Comparison of ENCODE assay signal across 1 cellular context in the genomic region with DNA sequence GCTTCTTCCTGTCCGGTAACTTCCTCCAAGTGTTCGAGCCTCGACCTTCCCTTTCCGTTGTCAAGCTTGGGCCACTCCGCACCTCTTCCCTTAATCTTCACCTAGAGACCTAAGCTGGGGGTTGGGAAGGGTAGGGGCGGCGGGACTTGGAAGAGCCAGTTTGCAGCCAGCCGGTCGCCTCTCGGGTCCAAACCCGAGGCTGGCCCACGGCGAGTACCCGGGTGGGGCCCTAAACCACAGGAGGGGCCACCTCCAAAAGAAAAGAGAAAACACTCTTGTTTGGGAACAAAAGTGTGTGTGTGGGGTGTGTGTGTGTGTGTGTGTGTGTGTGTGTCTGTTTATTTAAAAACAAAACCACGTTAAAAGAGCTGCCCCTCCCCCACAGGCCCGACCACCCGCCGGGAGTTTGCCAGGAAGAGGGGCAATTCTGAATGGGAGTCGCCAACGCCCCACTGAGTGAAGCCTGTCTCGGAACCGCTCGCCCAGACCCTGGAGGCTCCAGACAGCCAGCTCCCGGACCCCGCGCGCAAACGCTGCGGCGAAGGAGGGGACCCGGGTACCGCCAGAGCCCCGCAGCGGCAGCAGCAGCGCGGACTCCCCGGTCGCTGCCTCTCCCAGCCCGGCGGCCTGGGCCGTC.
TF ChIP-seq lines count a peak whose summit lies in the region.

No MANE protein-coding gene starts in this region.

TF ChIP-seq in HepG2, 621 proteins besides CTCF, POLR2A, EP300 and RAD21 (continued from another document and continues in another):
- TF ChIP-seq, protein P1, sequence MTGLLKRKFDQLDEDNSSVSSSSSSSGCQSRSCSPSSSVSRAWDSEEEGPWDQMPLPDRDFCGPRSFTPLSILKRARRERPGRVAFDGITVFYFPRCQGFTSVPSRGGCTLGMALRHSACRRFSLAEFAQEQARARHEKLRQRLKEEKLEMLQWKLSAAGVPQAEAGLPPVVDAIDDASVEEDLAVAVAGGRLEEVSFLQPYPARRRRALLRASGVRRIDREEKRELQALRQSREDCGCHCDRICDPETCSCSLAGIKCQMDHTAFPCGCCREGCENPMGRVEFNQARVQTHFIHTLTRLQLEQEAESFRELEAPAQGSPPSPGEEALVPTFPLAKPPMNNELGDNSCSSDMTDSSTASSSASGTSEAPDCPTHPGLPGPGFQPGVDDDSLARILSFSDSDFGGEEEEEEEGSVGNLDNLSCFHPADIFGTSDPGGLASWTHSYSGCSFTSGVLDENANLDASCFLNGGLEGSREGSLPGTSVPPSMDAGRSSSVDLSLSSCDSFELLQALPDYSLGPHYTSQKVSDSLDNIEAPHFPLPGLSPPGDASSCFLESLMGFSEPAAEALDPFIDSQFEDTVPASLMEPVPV (CRISPR knock-in tag; IDR thresholded peaks at IDR 0.05), result 0 out of 2 replicates have a peak, but pooled peaks have one; percentile 12
- no peak; the same call in 1 of the 2 replicates for TF ChIP-seq ZNF552 (CRISPR knock-in tag; IDR thresholded peaks at IDR 0.05; ENCODE audit: borderline replicate concordance)
- no peak for TF ChIP-seq ZNF24 (IDR thresholded peaks at IDR 0.05)
- no peak for TF ChIP-seq SRSF9 (IDR thresholded peaks at IDR 0.05; ENCODE audit: borderline replicate concordance, insufficient read depth, low read depth, low read length, poor library complexity, severe bottlenecking)
- no peak; the same call in 1 of the 2 replicates for TF ChIP-seq HNRNPL (IDR thresholded peaks at IDR 0.05; ENCODE audit: low read depth, low read length)
- no peak for TF ChIP-seq SMARCE1 (IDR thresholded peaks at IDR 0.05; ENCODE audit: borderline replicate concordance)
- TF ChIP-seq ZNF205 (CRISPR knock-in tag; IDR thresholded peaks at IDR 0.05), result no peak
- TF ChIP-seq TMF1 (CRISPR knock-in tag; IDR thresholded peaks at IDR 0.05; ENCODE audit: low read depth), result no peak
- TF ChIP-seq, protein P2, sequence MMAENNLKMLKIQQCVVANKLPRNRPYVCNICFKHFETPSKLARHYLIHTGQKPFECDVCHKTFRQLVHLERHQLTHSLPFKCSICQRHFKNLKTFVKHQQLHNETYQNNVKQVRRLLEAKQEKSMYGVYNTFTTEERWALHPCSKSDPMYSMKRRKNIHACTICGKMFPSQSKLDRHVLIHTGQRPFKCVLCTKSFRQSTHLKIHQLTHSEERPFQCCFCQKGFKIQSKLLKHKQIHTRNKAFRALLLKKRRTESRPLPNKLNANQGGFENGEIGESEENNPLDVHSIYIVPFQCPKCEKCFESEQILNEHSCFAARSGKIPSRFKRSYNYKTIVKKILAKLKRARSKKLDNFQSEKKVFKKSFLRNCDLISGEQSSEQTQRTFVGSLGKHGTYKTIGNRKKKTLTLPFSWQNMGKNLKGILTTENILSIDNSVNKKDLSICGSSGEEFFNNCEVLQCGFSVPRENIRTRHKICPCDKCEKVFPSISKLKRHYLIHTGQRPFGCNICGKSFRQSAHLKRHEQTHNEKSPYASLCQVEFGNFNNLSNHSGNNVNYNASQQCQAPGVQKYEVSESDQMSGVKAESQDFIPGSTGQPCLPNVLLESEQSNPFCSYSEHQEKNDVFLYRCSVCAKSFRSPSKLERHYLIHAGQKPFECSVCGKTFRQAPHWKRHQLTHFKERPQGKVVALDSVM (CRISPR knock-in tag; IDR thresholded peaks at IDR 0.05), result peak; percentile 73; the same call in 1 of the 2 replicates
- TF ChIP-seq CEBPB (IDR thresholded peaks at IDR 0.05; ENCODE audit: borderline replicate concordance, low read depth, low read length), result no peak
- TF ChIP-seq HDAC2 (CRISPR knock-in tag; IDR thresholded peaks at IDR 0.05), result 0 out of 2 replicates have a peak, but pooled peaks have one; percentile 30
- TF ChIP-seq RFXANK (CRISPR knock-in tag; IDR thresholded peaks at IDR 0.05), result no peak
- TF ChIP-seq, protein P3, sequence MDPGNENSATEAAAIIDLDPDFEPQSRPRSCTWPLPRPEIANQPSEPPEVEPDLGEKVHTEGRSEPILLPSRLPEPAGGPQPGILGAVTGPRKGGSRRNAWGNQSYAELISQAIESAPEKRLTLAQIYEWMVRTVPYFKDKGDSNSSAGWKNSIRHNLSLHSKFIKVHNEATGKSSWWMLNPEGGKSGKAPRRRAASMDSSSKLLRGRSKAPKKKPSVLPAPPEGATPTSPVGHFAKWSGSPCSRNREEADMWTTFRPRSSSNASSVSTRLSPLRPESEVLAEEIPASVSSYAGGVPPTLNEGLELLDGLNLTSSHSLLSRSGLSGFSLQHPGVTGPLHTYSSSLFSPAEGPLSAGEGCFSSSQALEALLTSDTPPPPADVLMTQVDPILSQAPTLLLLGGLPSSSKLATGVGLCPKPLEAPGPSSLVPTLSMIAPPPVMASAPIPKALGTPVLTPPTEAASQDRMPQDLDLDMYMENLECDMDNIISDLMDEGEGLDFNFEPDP (CRISPR knock-in tag; conservative IDR thresholded peaks at IDR 0.05), result no peak
- no peak for TF ChIP-seq RELA (CRISPR knock-in tag; IDR thresholded peaks at IDR 0.05)
- TF ChIP-seq, protein P4, sequence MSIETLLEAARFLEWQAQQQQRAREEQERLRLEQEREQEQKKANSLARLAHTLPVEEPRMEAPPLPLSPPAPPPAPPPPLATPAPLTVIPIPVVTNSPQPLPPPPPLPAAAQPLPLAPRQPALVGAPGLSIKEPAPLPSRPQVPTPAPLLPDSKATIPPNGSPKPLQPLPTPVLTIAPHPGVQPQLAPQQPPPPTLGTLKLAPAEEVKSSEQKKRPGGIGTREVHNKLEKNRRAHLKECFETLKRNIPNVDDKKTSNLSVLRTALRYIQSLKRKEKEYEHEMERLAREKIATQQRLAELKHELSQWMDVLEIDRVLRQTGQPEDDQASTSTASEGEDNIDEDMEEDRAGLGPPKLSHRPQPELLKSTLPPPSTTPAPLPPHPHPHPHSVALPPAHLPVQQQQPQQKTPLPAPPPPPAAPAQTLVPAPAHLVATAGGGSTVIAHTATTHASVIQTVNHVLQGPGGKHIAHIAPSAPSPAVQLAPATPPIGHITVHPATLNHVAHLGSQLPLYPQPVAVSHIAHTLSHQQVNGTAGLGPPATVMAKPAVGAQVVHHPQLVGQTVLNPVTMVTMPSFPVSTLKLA (IDR thresholded peaks at IDR 0.05), result no peak
- TF ChIP-seq ZNF607 (CRISPR knock-in tag; IDR thresholded peaks at IDR 0.05; ENCODE audit: borderline replicate concordance), result no peak
- peak; percentile 89 for TF ChIP-seq ZNF891 (CRISPR knock-in tag; IDR thresholded peaks at IDR 0.05)
- TF ChIP-seq, protein P5, sequence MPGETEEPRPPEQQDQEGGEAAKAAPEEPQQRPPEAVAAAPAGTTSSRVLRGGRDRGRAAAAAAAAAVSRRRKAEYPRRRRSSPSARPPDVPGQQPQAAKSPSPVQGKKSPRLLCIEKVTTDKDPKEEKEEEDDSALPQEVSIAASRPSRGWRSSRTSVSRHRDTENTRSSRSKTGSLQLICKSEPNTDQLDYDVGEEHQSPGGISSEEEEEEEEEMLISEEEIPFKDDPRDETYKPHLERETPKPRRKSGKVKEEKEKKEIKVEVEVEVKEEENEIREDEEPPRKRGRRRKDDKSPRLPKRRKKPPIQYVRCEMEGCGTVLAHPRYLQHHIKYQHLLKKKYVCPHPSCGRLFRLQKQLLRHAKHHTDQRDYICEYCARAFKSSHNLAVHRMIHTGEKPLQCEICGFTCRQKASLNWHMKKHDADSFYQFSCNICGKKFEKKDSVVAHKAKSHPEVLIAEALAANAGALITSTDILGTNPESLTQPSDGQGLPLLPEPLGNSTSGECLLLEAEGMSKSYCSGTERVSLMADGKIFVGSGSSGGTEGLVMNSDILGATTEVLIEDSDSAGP (CRISPR knock-in tag; IDR thresholded peaks at IDR 0.05; ENCODE audit: borderline replicate concordance), result peak; percentile 72; the same call in 1 of the 2 replicates
- TF ChIP-seq, protein P6, sequence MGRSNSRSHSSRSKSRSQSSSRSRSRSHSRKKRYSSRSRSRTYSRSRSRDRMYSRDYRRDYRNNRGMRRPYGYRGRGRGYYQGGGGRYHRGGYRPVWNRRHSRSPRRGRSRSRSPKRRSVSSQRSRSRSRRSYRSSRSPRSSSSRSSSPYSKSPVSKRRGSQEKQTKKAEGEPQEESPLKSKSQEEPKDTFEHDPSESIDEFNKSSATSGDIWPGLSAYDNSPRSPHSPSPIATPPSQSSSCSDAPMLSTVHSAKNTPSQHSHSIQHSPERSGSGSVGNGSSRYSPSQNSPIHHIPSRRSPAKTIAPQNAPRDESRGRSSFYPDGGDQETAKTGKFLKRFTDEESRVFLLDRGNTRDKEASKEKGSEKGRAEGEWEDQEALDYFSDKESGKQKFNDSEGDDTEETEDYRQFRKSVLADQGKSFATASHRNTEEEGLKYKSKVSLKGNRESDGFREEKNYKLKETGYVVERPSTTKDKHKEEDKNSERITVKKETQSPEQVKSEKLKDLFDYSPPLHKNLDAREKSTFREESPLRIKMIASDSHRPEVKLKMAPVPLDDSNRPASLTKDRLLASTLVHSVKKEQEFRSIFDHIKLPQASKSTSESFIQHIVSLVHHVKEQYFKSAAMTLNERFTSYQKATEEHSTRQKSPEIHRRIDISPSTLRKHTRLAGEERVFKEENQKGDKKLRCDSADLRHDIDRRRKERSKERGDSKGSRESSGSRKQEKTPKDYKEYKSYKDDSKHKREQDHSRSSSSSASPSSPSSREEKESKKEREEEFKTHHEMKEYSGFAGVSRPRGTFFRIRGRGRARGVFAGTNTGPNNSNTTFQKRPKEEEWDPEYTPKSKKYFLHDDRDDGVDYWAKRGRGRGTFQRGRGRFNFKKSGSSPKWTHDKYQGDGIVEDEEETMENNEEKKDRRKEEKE (IDR thresholded peaks at IDR 0.05), result no peak
- TF ChIP-seq NRL (CRISPR knock-in tag; IDR thresholded peaks at IDR 0.05; ENCODE audit: borderline replicate concordance), result peak; percentile 70; the same call in 1 of the 2 replicates
- peak; percentile 46; the same call in 1 of the 2 replicates for TF ChIP-seq ZNF234 (CRISPR knock-in tag; conservative IDR thresholded peaks at IDR 0.05)
- TF ChIP-seq, protein P7, sequence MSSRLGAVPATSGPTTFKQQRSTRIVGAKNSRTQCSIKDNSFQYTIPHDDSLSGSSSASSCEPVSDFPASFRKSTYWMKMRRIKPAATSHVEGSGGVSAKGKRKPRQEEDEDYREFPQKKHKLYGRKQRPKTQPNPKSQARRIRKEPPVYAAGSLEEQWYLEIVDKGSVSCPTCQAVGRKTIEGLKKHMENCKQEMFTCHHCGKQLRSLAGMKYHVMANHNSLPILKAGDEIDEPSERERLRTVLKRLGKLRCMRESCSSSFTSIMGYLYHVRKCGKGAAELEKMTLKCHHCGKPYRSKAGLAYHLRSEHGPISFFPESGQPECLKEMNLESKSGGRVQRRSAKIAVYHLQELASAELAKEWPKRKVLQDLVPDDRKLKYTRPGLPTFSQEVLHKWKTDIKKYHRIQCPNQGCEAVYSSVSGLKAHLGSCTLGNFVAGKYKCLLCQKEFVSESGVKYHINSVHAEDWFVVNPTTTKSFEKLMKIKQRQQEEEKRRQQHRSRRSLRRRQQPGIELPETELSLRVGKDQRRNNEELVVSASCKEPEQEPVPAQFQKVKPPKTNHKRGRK (CRISPR knock-in tag; IDR thresholded peaks at IDR 0.05), result no peak
- TF ChIP-seq SNAPC2 (CRISPR knock-in tag; IDR thresholded peaks at IDR 0.05), result 0 out of 2 replicates have a peak, but pooled peaks have one; percentile 12
- no peak for TF ChIP-seq HNRNPUL1 (IDR thresholded peaks at IDR 0.05; ENCODE audit: low read depth, low read length)
- no peak; the same call in 1 of the 2 replicates for TF ChIP-seq REL (CRISPR knock-in tag; conservative IDR thresholded peaks at IDR 0.05)
- no peak for TF ChIP-seq SPEN (CRISPR knock-in tag; IDR thresholded peaks at IDR 0.05; ENCODE audit: low read depth)
- TF ChIP-seq MBNL3 (CRISPR knock-in tag; conservative IDR thresholded peaks at IDR 0.05), result no peak
- peak; percentile 23 for TF ChIP-seq DMAP1 (CRISPR knock-in tag; IDR thresholded peaks at IDR 0.05)
- no peak for TF ChIP-seq ZNF850 (CRISPR knock-in tag; conservative IDR thresholded peaks at IDR 0.05)
- TF ChIP-seq, protein P8, sequence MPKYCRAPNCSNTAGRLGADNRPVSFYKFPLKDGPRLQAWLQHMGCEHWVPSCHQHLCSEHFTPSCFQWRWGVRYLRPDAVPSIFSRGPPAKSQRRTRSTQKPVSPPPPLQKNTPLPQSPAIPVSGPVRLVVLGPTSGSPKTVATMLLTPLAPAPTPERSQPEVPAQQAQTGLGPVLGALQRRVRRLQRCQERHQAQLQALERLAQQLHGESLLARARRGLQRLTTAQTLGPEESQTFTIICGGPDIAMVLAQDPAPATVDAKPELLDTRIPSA (CRISPR knock-in tag; IDR thresholded peaks at IDR 0.05; ENCODE audit: borderline replicate concordance), result 0 out of 2 replicates have a peak, but pooled peaks have one; percentile 47
- peak; percentile 92; the same call in 1 of the 2 replicates for TF ChIP-seq ZNF224 (CRISPR knock-in tag; IDR thresholded peaks at IDR 0.05)
- TF ChIP-seq KDM1A (CRISPR knock-in tag; IDR thresholded peaks at IDR 0.05), result no peak
- no peak for TF ChIP-seq GTF2F1 (IDR thresholded peaks at IDR 0.05; ENCODE audit: low read length)
- TF ChIP-seq, protein P9, sequence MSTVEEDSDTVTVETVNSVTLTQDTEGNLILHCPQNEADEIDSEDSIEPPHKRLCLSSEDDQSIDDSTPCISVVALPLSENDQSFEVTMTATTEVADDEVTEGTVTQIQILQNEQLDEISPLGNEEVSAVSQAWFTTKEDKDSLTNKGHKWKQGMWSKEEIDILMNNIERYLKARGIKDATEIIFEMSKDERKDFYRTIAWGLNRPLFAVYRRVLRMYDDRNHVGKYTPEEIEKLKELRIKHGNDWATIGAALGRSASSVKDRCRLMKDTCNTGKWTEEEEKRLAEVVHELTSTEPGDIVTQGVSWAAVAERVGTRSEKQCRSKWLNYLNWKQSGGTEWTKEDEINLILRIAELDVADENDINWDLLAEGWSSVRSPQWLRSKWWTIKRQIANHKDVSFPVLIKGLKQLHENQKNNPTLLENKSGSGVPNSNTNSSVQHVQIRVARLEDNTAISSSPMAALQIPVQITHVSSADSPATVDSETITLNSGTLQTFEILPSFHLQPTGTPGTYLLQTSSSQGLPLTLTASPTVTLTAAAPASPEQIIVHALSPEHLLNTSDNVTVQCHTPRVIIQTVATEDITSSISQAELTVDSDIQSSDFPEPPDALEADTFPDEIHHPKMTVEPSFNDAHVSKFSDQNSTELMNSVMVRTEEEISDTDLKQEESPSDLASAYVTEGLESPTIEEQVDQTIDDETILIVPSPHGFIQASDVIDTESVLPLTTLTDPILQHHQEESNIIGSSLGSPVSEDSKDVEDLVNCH (CRISPR knock-in tag; IDR thresholded peaks at IDR 0.05), result no peak
- TF ChIP-seq ZNF124 (CRISPR knock-in tag; IDR thresholded peaks at IDR 0.05), result no peak
- TF ChIP-seq TP53 (CRISPR knock-in tag; conservative IDR thresholded peaks at IDR 0.05), result no peak
- TF ChIP-seq SALL2 (CRISPR knock-in tag; IDR thresholded peaks at IDR 0.05), result no peak
- TF ChIP-seq ARNT (IDR thresholded peaks at IDR 0.05), result no peak
- no peak for TF ChIP-seq SOX6 (IDR thresholded peaks at IDR 0.05)
- peak; percentile 79 for TF ChIP-seq SOX6 (CRISPR knock-in tag; IDR thresholded peaks at IDR 0.05)
- TF ChIP-seq, protein P10, sequence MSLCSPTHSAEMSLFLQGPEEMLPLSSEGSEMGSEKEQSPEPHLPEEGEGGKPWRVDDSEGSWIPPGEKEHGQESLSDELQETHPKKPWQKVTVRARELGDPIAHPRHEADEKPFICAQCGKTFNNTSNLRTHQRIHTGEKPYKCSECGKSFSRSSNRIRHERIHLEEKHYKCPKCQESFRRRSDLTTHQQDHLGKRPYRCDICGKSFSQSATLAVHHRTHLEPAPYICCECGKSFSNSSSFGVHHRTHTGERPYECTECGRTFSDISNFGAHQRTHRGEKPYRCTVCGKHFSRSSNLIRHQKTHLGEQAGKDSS (CRISPR knock-in tag; IDR thresholded peaks at IDR 0.05; ENCODE audit: borderline replicate concordance, low read depth), result no peak
- TF ChIP-seq, protein P11, sequence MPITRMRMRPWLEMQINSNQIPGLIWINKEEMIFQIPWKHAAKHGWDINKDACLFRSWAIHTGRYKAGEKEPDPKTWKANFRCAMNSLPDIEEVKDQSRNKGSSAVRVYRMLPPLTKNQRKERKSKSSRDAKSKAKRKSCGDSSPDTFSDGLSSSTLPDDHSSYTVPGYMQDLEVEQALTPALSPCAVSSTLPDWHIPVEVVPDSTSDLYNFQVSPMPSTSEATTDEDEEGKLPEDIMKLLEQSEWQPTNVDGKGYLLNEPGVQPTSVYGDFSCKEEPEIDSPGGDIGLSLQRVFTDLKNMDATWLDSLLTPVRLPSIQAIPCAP (CRISPR knock-in tag; IDR thresholded peaks at IDR 0.05; ENCODE audit: low read depth), result no peak
